ENCODE assay signal across 23 cellular contexts in the genomic region with DNA sequence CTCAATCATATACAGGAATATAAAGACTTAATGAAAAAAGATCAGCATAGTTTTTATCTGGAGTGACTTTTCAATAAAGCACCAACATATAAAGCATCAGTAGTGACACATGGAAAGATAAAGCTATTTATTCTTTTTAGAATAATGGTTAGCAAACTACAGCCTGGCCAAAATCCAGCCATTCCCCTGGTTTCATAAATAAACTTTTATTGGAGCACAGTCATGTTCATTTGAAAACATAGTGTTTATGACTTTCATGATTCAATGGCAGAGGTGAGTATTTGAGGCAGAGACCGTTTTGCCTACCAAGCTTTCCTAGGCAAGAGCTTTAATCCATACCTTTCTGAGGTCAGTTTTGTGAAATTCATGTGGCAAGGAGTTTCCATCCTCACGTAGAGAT.
"Had no signal": no experiment of that assay in that cellular context is flagged by ENCODE, and none has a peak within 500 bp of the region (broad histone marks: within the 10 kb centered on the region; RNA-seq: fewer than 3 reads in every experiment).

No MANE protein-coding gene starts in this region.

- H2AFZ ChIP-seq: parathyroid adenoma had no signal

- H3K27me3 ChIP-seq: neural progenitor cell, ovary, right lobe of liver, sigmoid colon, stomach, thyroid gland, tibial nerve, upper lobe of left lung, vagina had no signal

- H3K4me2 ChIP-seq: neural progenitor cell had no signal

- H3K27ac ChIP-seq: neural progenitor cell, ovary, parathyroid adenoma, psoas muscle, right lobe of liver, sigmoid colon, stomach, thoracic aorta, thyroid gland, tibial nerve, upper lobe of left lung, vagina had no signal

- H3K36me3 ChIP-seq: neural progenitor cell, ovary, right lobe of liver, sigmoid colon, stomach, thoracic aorta, thyroid gland, tibial nerve, upper lobe of left lung, vagina had no signal

- H3K4me3 ChIP-seq: neural progenitor cell, ovary, psoas muscle, right lobe of liver, sigmoid colon, stomach, thoracic aorta, thyroid gland, tibial nerve, upper lobe of left lung, vagina had no signal

- H3K79me2 ChIP-seq: parathyroid adenoma had no signal

- ATAC-seq: psoas muscle; right cardiac atrium; stimulated activated effector memory CD8-positive, alpha-beta T cell treated with anti-CD3 and anti-CD28 coated beads, Interleukin-12 subunit alpha, Interleukin-12 subunit beta, amount 100 ng/mL, for 72 hours; stimulated activated naive B cell treated with anti-CD40 and anti-IgM and Interleukin-4, amounts not matched to agents 10 μg/mL and 1 μg/mL and 100 μg/mL, for 72 hours had no signal

- H3K9me3 ChIP-seq: ovary, psoas muscle, right lobe of liver, sigmoid colon, stomach, thoracic aorta, thyroid gland, tibial nerve, upper lobe of left lung, vagina had no signal

- DNase-seq: occipital lobe; ovary; posterior cingulate gyrus; psoas muscle; right cardiac atrium; right lobe of liver; sigmoid colon; small intestine; stimulated activated CD4-positive, alpha-beta T cell treated with anti-CD3 and anti-CD28 coated beads, Interleukin-15, amount 100 ng/mL, for 24 hours; stimulated activated CD4-positive, alpha-beta T cell treated with anti-CD3 and anti-CD28 coated beads, Interleukin-2, amount 100 ng/mL, for 24 hours; stimulated activated CD4-positive, alpha-beta T cell treated with anti-CD3 and anti-CD28 coated beads, Interleukin-2, amount 100 ng/mL, for 48 hours; stimulated activated CD4-positive, alpha-beta T cell treated with anti-CD3 and anti-CD28 coated beads, Interleukin-4, amount 100 ng/mL, for 24 hours; stimulated activated naive B cell treated with anti-CD40 and anti-IgM and Interleukin-4, amounts not matched to agents 10 μg/mL and 1 μg/mL and 100 μg/mL, for 72 hours; stimulated activated naive CD4-positive, alpha-beta T cell treated with Interleukin-2 at 50 U/mL for 16 hours; stomach; thyroid gland; upper lobe of left lung had no signal

- H3K4me1 ChIP-seq: parathyroid adenoma, right lobe of liver, sigmoid colon, thyroid gland, vagina had no signal

- H3K9ac ChIP-seq: neural progenitor cell, parathyroid adenoma had no signal
